ENCODE assay signal across 8 cellular contexts in genomic region chr2:143901185-143901842, GRCh38.
DNase-seq lines count a peak whose midpoint lies in the region; ATAC-seq and TF ChIP-seq lines count a peak whose summit lies in the region.

No MANE protein-coding gene starts in this region.

- ATAC-seq in GM19023 (IDR thresholded peaks at IDR 0.05; ENCODE audit: unreplicated experiment) (peak; percentile 70), HG03095 (IDR thresholded peaks at IDR 0.05; ENCODE audit: unreplicated experiment) (peak; percentile 61)

- no peaks in the 10 kb centered on the region for H4K20me1 ChIP-seq in osteoblast (ENCODE audit: insufficient read depth, low read length)

- peak overlapping the region; percentile 62 for H3K27ac ChIP-seq in osteoblast (ENCODE audit: low read depth, low read length)

- TF ChIP-seq CTCF in osteoblast (IDR thresholded peaks at IDR 0.05; ENCODE audit: extremely low read depth, low read depth, low read length): no peak

- H3K4me3 ChIP-seq in osteoblast (ENCODE audit: insufficient read depth, low read length): peak overlapping the region; percentile 61

- H3K4me1 ChIP-seq in osteoblast (ENCODE audit: insufficient read depth, low read length): peaks cover 12% of the 10 kb centered on the region

- no peaks in the 10 kb centered on the region for H3K79me2 ChIP-seq in osteoblast (ENCODE audit: insufficient read depth, low read length)

- H3K4me2 ChIP-seq in osteoblast (ENCODE audit: insufficient read depth, low read length): peak overlapping the region; percentile 86

- no peaks in the 10 kb centered on the region for H3K9me3 ChIP-seq in osteoblast (ENCODE audit: low read depth, low read length)

- peak overlapping the region; percentile 9 for H2AFZ ChIP-seq in osteoblast (ENCODE audit: low read length)

- H3K27me3 ChIP-seq in osteoblast (ENCODE audit: insufficient read depth, low read length): no peaks in the 10 kb centered on the region

- DNase-seq in SW 1271 (lab: John Stamatoyannopoulos, UW) (peak; percentile 10 to 48), osteoblast (ENCODE audit: insufficient read length, low spot score, missing footprints) (peak; percentile 78), pons (ENCODE audit: low spot score) (no peak), amygdala (lab: John Stamatoyannopoulos, UW) (no peak), germinal center (ENCODE audit: low spot score) (no peak), NCI-H2029 (lab: John Stamatoyannopoulos, UW) (no peak)

- H3K36me3 ChIP-seq in osteoblast (ENCODE audit: insufficient read depth, low read length): no peaks in the 10 kb centered on the region

Comparison
In these comparisons a context has a peak if more than half of its experiments do, and no peak if none do; other contexts are left out.
1. DNase-seq: peak in SW 1271 (2 of 2) and osteoblast (single experiment); none in pons (single experiment), amygdala (0 of 56), germinal center (single experiment) and NCI-H2029 (single experiment).